ENCODE assay signal across 35 cellular contexts in genomic region chr11:115751244-115751643, GRCh38.
"Had no signal": no experiment of that assay in that cellular context is flagged by ENCODE, and none has a peak within 500 bp of the region (broad histone marks: within the 10 kb centered on the region; RNA-seq: fewer than 3 reads in every experiment).

No MANE protein-coding gene starts in this region.

- H3K9me3 Mint-ChIP-seq: activated CD4-positive, alpha-beta memory T cell treated with anti-CD3 and anti-CD28 coated beads, Interleukin-2, amount 10 ng/mL, durations not matched to agents 7 days and 5 days; activated naive CD4-positive, alpha-beta T cell treated with anti-CD3 and anti-CD28 coated beads, Interleukin-2, amount 10 ng/mL, durations not matched to agents 7 days and 5 days; activated naive CD8-positive, alpha-beta T cell treated with anti-CD3 and anti-CD28 coated beads, Interleukin-2, amount 50 U/mL, for 24 hours; IgD-negative memory B cell; T-helper 1 cell treated with Interleukin-12 subunit alpha and Interleukin-12 subunit beta and Interleukin-4 antibody, amounts not matched to agents 30 μg/mL and 1 μg/mL, for 36 hours; T-helper 2 cell treated with Interferon-gamma antibody and Interleukin-4, amounts not matched to agents 5 μg/mL and 100 μg/mL, for 36 hours had no signal

- DNase-seq: activated CD4-positive, alpha-beta memory T cell treated with anti-CD3 and anti-CD28 coated beads, Interleukin-2, amount 10 ng/mL, durations not matched to agents 7 days and 5 days; activated CD4-positive, alpha-beta T cell treated with anti-CD3 and anti-CD28 coated beads for 1 hour; activated CD4-positive, alpha-beta T cell treated with anti-CD3 and anti-CD28 coated beads for 48 hours; activated CD4-positive, CD25-positive, alpha-beta regulatory T cell; activated CD8-positive, alpha-beta memory T cell treated with anti-CD3 and anti-CD28 coated beads for 24 hours; activated CD8-positive, alpha-beta memory T cell treated with anti-CD3 and anti-CD28 coated beads, Interleukin-2, amount 10 ng/mL, durations not matched to agents 7 days and 5 days; activated CD8-positive, alpha-beta memory T cell treated with anti-CD3 and anti-CD28 coated beads, Interleukin-2, amount 50 U/mL, for 48 hours; activated effector memory CD4-positive, alpha-beta T cell treated with Interleukin-2 at 50 U/mL for 16 hours; activated naive CD4-positive, alpha-beta T cell treated with anti-CD3 and anti-CD28 coated beads, Interleukin-2, amount 10 ng/mL, durations not matched to agents 7 days and 5 days; activated naive CD8-positive, alpha-beta T cell treated with anti-CD3 and anti-CD28 coated beads, Interleukin-2, amount 50 U/mL, for 24 hours; activated T-cell treated with anti-CD3 and anti-CD28 coated beads, Interleukin-2, amount 50 U/mL, for 48 hours; anterior cingulate cortex; brain microvascular endothelial cell; central memory CD4-positive, alpha-beta T cell; Karpas-422; KBM-7; NCI-H1092 treated with DMSO at 0.1 percent for 48 hours; NCI-H1417; NCI-H187 treated with DMSO at 0.1 percent for 48 hours; NCI-H2081; NCI-H226; NCI-H446 treated with DMSO at 0.1 percent for 48 hours; NCI-H524; NCI-H69; NK-92 treated with Interleukin-12 subunit alpha and Interleukin-12 subunit beta, amount 100 ng/mL, for 24 hours; PC-3; Peyer's patch; RPMI8226; SHP77 treated with DMSO at 0.1 percent for 48 hours; SK-N-SH had no signal

- H3K36me3 Mint-ChIP-seq: activated CD8-positive, alpha-beta memory T cell treated with anti-CD3 and anti-CD28 coated beads, Interleukin-2, amount 10 ng/mL, durations not matched to agents 7 days and 5 days; activated naive CD4-positive, alpha-beta T cell treated with anti-CD3 and anti-CD28 coated beads, Interleukin-2, amount 10 ng/mL, durations not matched to agents 7 days and 5 days; activated naive CD8-positive, alpha-beta T cell; IgD-negative memory B cell had no signal

- H3K36me3 ChIP-seq: brain microvascular endothelial cell, Peyer's patch, SJSA1 had no signal

- H3K4me3 Mint-ChIP-seq: activated CD4-positive, alpha-beta memory T cell treated with anti-CD3 and anti-CD28 coated beads, Interleukin-2, amount 10 ng/mL, durations not matched to agents 7 days and 5 days; activated CD8-positive, alpha-beta memory T cell treated with anti-CD3 and anti-CD28 coated beads, Interleukin-2, amount 10 ng/mL, durations not matched to agents 7 days and 5 days; activated naive CD4-positive, alpha-beta T cell treated with anti-CD3 and anti-CD28 coated beads, Interleukin-2, amount 10 ng/mL, durations not matched to agents 7 days and 5 days; activated naive CD8-positive, alpha-beta T cell; activated naive CD8-positive, alpha-beta T cell treated with anti-CD3 and anti-CD28 coated beads, Interleukin-2, amount 50 U/mL, for 24 hours; IgD-negative memory B cell; T-helper 1 cell treated with Interleukin-12 subunit alpha and Interleukin-12 subunit beta and Interleukin-4 antibody, amounts not matched to agents 30 μg/mL and 1 μg/mL, for 36 hours; T-helper 2 cell treated with Interferon-gamma antibody and Interleukin-4, amounts not matched to agents 5 μg/mL and 100 μg/mL, for 36 hours had no signal

- H3K27me3 Mint-ChIP-seq: activated CD4-positive, alpha-beta memory T cell treated with anti-CD3 and anti-CD28 coated beads, Interleukin-2, amount 10 ng/mL, durations not matched to agents 7 days and 5 days; activated naive CD4-positive, alpha-beta T cell treated with anti-CD3 and anti-CD28 coated beads, Interleukin-2, amount 10 ng/mL, durations not matched to agents 7 days and 5 days had no signal

- H3K4me3 ChIP-seq: Peyer's patch, SJSA1 had no signal

- ATAC-seq: activated CD8-positive, alpha-beta memory T cell treated with anti-CD3 and anti-CD28 coated beads, Interleukin-2, amount 10 ng/mL, durations not matched to agents 7 days and 5 days; activated naive CD8-positive, alpha-beta T cell treated with anti-CD3 and anti-CD28 coated beads, Interleukin-2, amount 50 U/mL, for 24 hours; PC-3 had no signal

- H3K27ac ChIP-seq: brain microvascular endothelial cell, Peyer's patch, SJSA1 had no signal

- H3K27me3 ChIP-seq: brain microvascular endothelial cell, Peyer's patch, SJSA1 had no signal

- H3K4me1 Mint-ChIP-seq: activated CD4-positive, alpha-beta memory T cell treated with anti-CD3 and anti-CD28 coated beads, Interleukin-2, amount 10 ng/mL, durations not matched to agents 7 days and 5 days; activated CD8-positive, alpha-beta memory T cell treated with anti-CD3 and anti-CD28 coated beads, Interleukin-2, amount 10 ng/mL, durations not matched to agents 7 days and 5 days; activated naive CD4-positive, alpha-beta T cell treated with anti-CD3 and anti-CD28 coated beads, Interleukin-2, amount 10 ng/mL, durations not matched to agents 7 days and 5 days; activated naive CD8-positive, alpha-beta T cell treated with anti-CD3 and anti-CD28 coated beads, Interleukin-2, amount 50 U/mL, for 24 hours; IgD-negative memory B cell had no signal

- H3K9me3 ChIP-seq: Peyer's patch, SJSA1, SK-N-SH had no signal

- H3K27ac Mint-ChIP-seq: activated CD4-positive, alpha-beta memory T cell treated with anti-CD3 and anti-CD28 coated beads, Interleukin-2, amount 10 ng/mL, durations not matched to agents 7 days and 5 days; activated CD8-positive, alpha-beta memory T cell treated with anti-CD3 and anti-CD28 coated beads, Interleukin-2, amount 10 ng/mL, durations not matched to agents 7 days and 5 days; activated naive CD4-positive, alpha-beta T cell treated with anti-CD3 and anti-CD28 coated beads, Interleukin-2, amount 10 ng/mL, durations not matched to agents 7 days and 5 days; activated naive CD8-positive, alpha-beta T cell; activated naive CD8-positive, alpha-beta T cell treated with anti-CD3 and anti-CD28 coated beads, Interleukin-2, amount 50 U/mL, for 24 hours; T-helper 1 cell treated with Interleukin-12 subunit alpha and Interleukin-12 subunit beta and Interleukin-4 antibody, amounts not matched to agents 30 μg/mL and 1 μg/mL, for 36 hours; T-helper 2 cell treated with Interferon-gamma antibody and Interleukin-4, amounts not matched to agents 5 μg/mL and 100 μg/mL, for 36 hours had no signal

- H3K4me1 ChIP-seq: Peyer's patch, SJSA1 had no signal
